In the genomic region with DNA sequence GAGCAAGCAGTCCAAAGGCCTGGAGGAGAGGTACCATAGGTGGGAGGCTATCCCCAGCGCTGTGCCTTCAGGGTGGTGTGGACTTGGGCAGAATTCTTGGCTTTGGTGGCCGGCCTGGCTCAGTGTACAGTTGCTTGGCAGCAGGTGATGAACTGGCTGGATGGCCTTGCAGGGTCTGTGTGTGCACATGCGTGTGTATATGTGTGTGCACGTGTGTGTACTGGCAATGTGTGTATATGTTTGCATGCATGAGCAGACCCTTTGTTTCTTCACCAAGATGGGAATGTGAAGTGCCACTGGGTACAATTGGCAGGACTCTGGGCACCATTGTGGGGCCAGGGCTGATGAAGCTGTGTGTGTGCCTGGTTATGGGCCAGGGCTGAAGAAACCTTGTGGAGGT, we compare ENCODE assay signal across 21 cellular contexts.
"Had no signal": no experiment of that assay in that cellular context is flagged by ENCODE, and none has a peak within 500 bp of the region (broad histone marks: within the 10 kb centered on the region; RNA-seq: fewer than 3 reads in every experiment).

No MANE protein-coding gene starts in this region.

- H3K27me3 Mint-ChIP-seq: memory B cell; naive B cell; natural killer cell treated with Interleukin-12 subunit alpha and Interleukin-12 subunit beta and Interleukin-15 and Interleukin-18, amount 100 ng/mL, for 72 hours; stimulated activated naive CD8-positive, alpha-beta T cell treated with anti-CD3 and anti-CD28 coated beads, Interleukin-15, amount 100 ng/mL, for 72 hours had no signal

- H3K4me3 Mint-ChIP-seq: immature natural killer cell; memory B cell; mesothelial cell of epicardium; naive B cell; natural killer cell treated with Interleukin-12 subunit alpha and Interleukin-12 subunit beta and Interleukin-15 and Interleukin-18, amount 100 ng/mL, for 72 hours; neural crest cell; stimulated activated naive CD8-positive, alpha-beta T cell treated with anti-CD3 and anti-CD28 coated beads, Interleukin-15, amount 100 ng/mL, for 72 hours had no signal

- DNase-seq: colonic mucosa; effector memory CD4-positive, alpha-beta T cell; erythroblast; esophagus squamous epithelium; hypothalamus; immature natural killer cell; kidney glomerular epithelial cell; left colon; mucosa of descending colon; naive B cell; stimulated activated CD4-positive, alpha-beta T cell treated with anti-CD3 and anti-CD28 coated beads, Interleukin-15, amount 100 ng/mL, for 24 hours; stimulated activated CD4-positive, alpha-beta T cell treated with anti-CD3 and anti-CD28 coated beads, Interleukin-2, amount 100 ng/mL, for 48 hours; stimulated activated naive CD4-positive, alpha-beta T cell; stimulated activated naive CD8-positive, alpha-beta T cell treated with anti-CD3 and anti-CD28 coated beads, Interleukin-15, amount 100 ng/mL, for 72 hours; transverse colon; upper lobe of right lung; uterus had no signal

- ATAC-seq: left colon; mucosa of descending colon; stimulated activated naive CD8-positive, alpha-beta T cell treated with anti-CD3 and anti-CD28 coated beads, Interleukin-15, amount 100 ng/mL, for 72 hours; upper lobe of right lung had no signal

- H3K4me1 Mint-ChIP-seq: immature natural killer cell; memory B cell; mesothelial cell of epicardium; naive B cell; stimulated activated naive CD8-positive, alpha-beta T cell treated with anti-CD3 and anti-CD28 coated beads, Interleukin-15, amount 100 ng/mL, for 72 hours had no signal

- H3K27ac Mint-ChIP-seq: immature natural killer cell; memory B cell; mesothelial cell of epicardium; naive B cell; natural killer cell treated with Interleukin-12 subunit alpha and Interleukin-12 subunit beta and Interleukin-15 and Interleukin-18, amount 100 ng/mL, for 72 hours; stimulated activated naive CD8-positive, alpha-beta T cell treated with anti-CD3 and anti-CD28 coated beads, Interleukin-15, amount 100 ng/mL, for 72 hours had no signal

- H3K9me3 Mint-ChIP-seq: immature natural killer cell; memory B cell; mesothelial cell of epicardium; naive B cell; natural killer cell treated with Interleukin-12 subunit alpha and Interleukin-12 subunit beta and Interleukin-15 and Interleukin-18, amount 100 ng/mL, for 72 hours; neural crest cell; stimulated activated naive CD8-positive, alpha-beta T cell treated with anti-CD3 and anti-CD28 coated beads, Interleukin-15, amount 100 ng/mL, for 72 hours had no signal
